12 cellular contexts compared by ENCODE assay signal in the genomic region with DNA sequence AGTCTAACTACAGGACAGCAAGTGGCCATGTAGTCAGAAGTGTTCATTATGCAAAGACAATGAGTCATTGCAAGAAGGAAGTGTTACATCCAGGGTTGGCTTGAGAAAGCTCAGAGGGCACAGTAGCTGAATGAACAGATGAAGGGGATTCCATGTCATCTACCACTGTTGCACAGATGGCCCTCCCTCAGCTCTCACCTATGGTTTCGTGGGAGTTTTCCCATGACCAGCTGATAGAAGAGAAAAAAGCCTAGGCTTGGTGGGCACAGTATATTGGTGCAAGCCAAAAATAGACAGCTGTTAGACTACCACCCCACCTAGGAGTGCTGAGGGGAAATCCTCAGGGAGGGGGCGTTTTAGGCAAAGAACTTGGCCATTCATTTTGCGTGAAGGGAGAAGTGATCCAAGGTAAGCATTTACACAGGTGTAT.
DNase-seq lines count a peak whose midpoint lies in the region; ATAC-seq and TF ChIP-seq lines count a peak whose summit lies in the region.
"Had no signal": no experiment of that assay in that cellular context is flagged by ENCODE, and none has a peak within 500 bp of the region (broad histone marks: within the 10 kb centered on the region; RNA-seq: fewer than 3 reads in every experiment).

No MANE protein-coding gene starts in this region.

- H3K36me3 ChIP-seq in RWPE2 (ENCODE audit: low read depth) (no peaks in the 10 kb centered on the region), spleen (no peaks in the 10 kb centered on the region)

- no peak overlapping the region for H2BK120ac ChIP-seq in H9 (ENCODE audit: low read depth, low read length, poor library complexity, severe bottlenecking)

- no peaks in the 10 kb centered on the region for H4K20me1 ChIP-seq in H9 (ENCODE audit: control insufficient read depth, insufficient read depth, insufficient read length)

- no peaks in the 10 kb centered on the region for H3K27me3 ChIP-seq in RWPE2 (ENCODE audit: insufficient read depth, poor library complexity, severe bottlenecking)
- H3K27me3 ChIP-seq in H9 (ENCODE audit: insufficient read depth, low read length): no peaks in the 10 kb centered on the region
- H3K27me3 ChIP-seq in spleen (replicated peaks in 1 of 7): no peaks in the 10 kb centered on the region

- H3K23me2 ChIP-seq in H9 (ENCODE audit: insufficient read length, low read depth, low read length, poor library complexity, severe bottlenecking): no peaks in the 10 kb centered on the region

- H3K23ac ChIP-seq in H9 (ENCODE audit: insufficient read length, low read depth, low read length): no peak overlapping the region

- no peak overlapping the region for H3K14ac ChIP-seq in H9 (ENCODE audit: insufficient read depth, low read length)

- H2BK12ac ChIP-seq in H9 (ENCODE audit: insufficient read length, low read depth, low read length): no peak overlapping the region

- H3K79me2 ChIP-seq in H9 (ENCODE audit: insufficient read depth, low read length): no peaks in the 10 kb centered on the region

- no CpG with 5 or more reads among the region's 3 CpGs for WGBS in H9 (ENCODE audit: extremely low coverage, insufficient read length, low lambda C conversion rate)
- 57 to 68% (median 64%) methylated on average over 3 of the region's 3 CpGs for WGBS in spleen, 5 donors

- no peak overlapping the region for H3K27ac Mint-ChIP-seq in H9
- H3K27ac Mint-ChIP-seq: activated T-helper 17 cell treated with anti-CD3 and anti-CD28 coated beads, Interleukin-2, amount 50 U/mL, for 72 hours had no signal

- peaks cover 5% of the 10 kb centered on the region for H3K27me3 Mint-ChIP-seq in H9 (ENCODE audit: low read depth)
- H3K27me3 Mint-ChIP-seq: activated T-helper 17 cell treated with anti-CD3 and anti-CD28 coated beads, Interleukin-2, amount 50 U/mL, for 72 hours; naive B cell had no signal

- TF ChIP-seq CTCF in RWPE2 (IDR thresholded peaks at IDR 0.05; ENCODE audit: poor library complexity, severe bottlenecking): no peak
- TF ChIP-seq CTCF in H9 (conservative IDR thresholded peaks at IDR 0.05): no peak
- TF ChIP-seq CTCF in spleen (IDR thresholded peaks at IDR 0.05 in 8 of 11, conservative IDR thresholded peaks at IDR 0.05 in 3 of 11): no peak

- H3K4me3 ChIP-seq in RWPE2 (ENCODE audit: severe bottlenecking) (no peak overlapping the region), spleen (no peak overlapping the region)

- no peak overlapping the region for H2BK15ac ChIP-seq in H9 (ENCODE audit: low read depth, low read length)

- no peak overlapping the region for H2BK5ac ChIP-seq in H9 (ENCODE audit: insufficient read length, low read length)

- no peak overlapping the region for H4K8ac ChIP-seq in H9 (replicated peaks; ENCODE audit: insufficient read length, low read depth, low read length)

- no peak overlapping the region for H3K4me2 ChIP-seq in H9 (ENCODE audit: insufficient read depth, insufficient read length, low read length)

- no peak overlapping the region for H4K5ac ChIP-seq in H9 (ENCODE audit: insufficient read length, low read depth, low read length)

- TF ChIP-seq POLR2A in spleen (IDR thresholded peaks at IDR 0.05): no peak

- no peaks in the 10 kb centered on the region for H3K79me1 ChIP-seq in H9 (ENCODE audit: insufficient read depth, low read depth, low read length, poor library complexity, severe bottlenecking)

- no peak overlapping the region for H3K4ac ChIP-seq in H9 (ENCODE audit: low read depth, low read length)

- no peak overlapping the region for H2AFZ ChIP-seq in H9 (ENCODE audit: low read length)

- H3K4me1 Mint-ChIP-seq in H9: peaks cover 0 to 4% of the 10 kb centered on the region in 2 experiments; a peak in 1 of 4 replicates
- H3K4me1 Mint-ChIP-seq: activated T-helper 17 cell treated with anti-CD3 and anti-CD28 coated beads, Interleukin-2, amount 50 U/mL, for 72 hours; naive B cell had no signal

- H2BK20ac ChIP-seq in H9 (ENCODE audit: low read depth, low read length, poor library complexity, severe bottlenecking): no peak overlapping the region

- no peak overlapping the region for H4K91ac ChIP-seq in H9 (ENCODE audit: insufficient read length, low read depth, low read length)

- ATAC-seq in GM18861 (IDR thresholded peaks at IDR 0.05; ENCODE audit: unreplicated experiment): peak; percentile 92
- peak; percentile 72 for ATAC-seq in GM21390 (IDR thresholded peaks at IDR 0.05; ENCODE audit: unreplicated experiment)
- ATAC-seq in HG03066 (IDR thresholded peaks at IDR 0.05; ENCODE audit: low read depth, unreplicated experiment): peak; percentile 77
- peak; percentile 67; the same call in 2 of the 3 replicates for ATAC-seq in RWPE2 (ENCODE audit: low read depth)
- ATAC-seq: activated CD4-positive, CD25-positive, alpha-beta regulatory T cell treated with anti-CD3 and anti-CD28 coated beads, Interleukin-2, amount 50 U/mL, for 24 hours; activated T-helper 17 cell treated with anti-CD3 and anti-CD28 coated beads, Interleukin-2, amount 50 U/mL, for 72 hours had no signal

- H3K36me3 Mint-ChIP-seq in H9 (ENCODE audit: insufficient read depth in 1 of 3, low read depth in 3 of 3): no peaks in the 10 kb centered on the region
- H3K36me3 Mint-ChIP-seq: naive B cell had no signal

- no peak overlapping the region for H3T11ph ChIP-seq in H9 (ENCODE audit: low read length)

- H3K9me3 ChIP-seq in RWPE2 (ENCODE audit: severe bottlenecking) (no peaks in the 10 kb centered on the region), H9 (ENCODE audit: control insufficient read depth, low read depth, low read length) (peaks cover 22% of the 10 kb centered on the region), spleen (no peaks in the 10 kb centered on the region)

- H3K56ac ChIP-seq in H9 (ENCODE audit: insufficient read length, low read depth, low read length): no peak overlapping the region

- H3K9ac ChIP-seq in H9 (ENCODE audit: extremely low read depth, insufficient read length, low read length): no peak overlapping the region

- peaks cover 2 to 33% of the 10 kb centered on the region in 2 experiments; a peak in 3 of 5 replicates for H3K9me3 Mint-ChIP-seq in H9
- H3K9me3 Mint-ChIP-seq: activated T-helper 17 cell treated with anti-CD3 and anti-CD28 coated beads, Interleukin-2, amount 50 U/mL, for 72 hours had no signal

- intact Hi-C loops in spleen (cut with DNase I; ENCODE audit: low total_unique reads): no loop called here

- H3K4me1 ChIP-seq in RWPE2 (ENCODE audit: insufficient read depth, poor library complexity, severe bottlenecking): no peaks in the 10 kb centered on the region
- H3K4me1 ChIP-seq in H9 (ENCODE audit: insufficient read depth, low read length): no peaks in the 10 kb centered on the region
- H3K4me1 ChIP-seq in spleen: no peaks in the 10 kb centered on the region

- no peak overlapping the region for H3K27ac ChIP-seq in RWPE2 (ENCODE audit: poor library complexity, severe bottlenecking)
- no peak overlapping the region for H3K27ac ChIP-seq in H9 (ENCODE audit: insufficient read length, low read depth, low read length)
- no peak overlapping the region for H3K27ac ChIP-seq in spleen

- H2AK5ac ChIP-seq in H9 (ENCODE audit: insufficient read length, low read length): no peak overlapping the region

- no peak overlapping the region for H3K18ac ChIP-seq in H9 (ENCODE audit: insufficient read length, low read depth, low read length)

- no peak overlapping the region for H3K4me3 Mint-ChIP-seq in H9
- H3K4me3 Mint-ChIP-seq: activated T-helper 17 cell treated with anti-CD3 and anti-CD28 coated beads, Interleukin-2, amount 50 U/mL, for 72 hours had no signal

- DNase-seq in RWPE2 (ENCODE audit: low spot score) (no peak), NCI-H748 (lab: John Stamatoyannopoulos, UW; ENCODE audit: unreplicated experiment) (no peak), H9 (no peak), spleen (no peak)
- no peak for DNase-seq in activated CD8-positive, alpha-beta memory T cell treated with anti-CD3 and anti-CD28 coated beads, Interleukin-2, amount 50 U/mL, for 4 hours
- DNase-seq: naive B cell, SHP77 had no signal
